ENCODE assay signal across 8 cellular contexts in genomic region chr14:64504310-64504896, GRCh38. TPM values are rescaled to one million over a fixed set of nuclear protein-coding genes. Genes with fewer than 3 reads are reported as not detected.
DNase-seq lines count a peak whose midpoint lies in the region; ATAC-seq and TF ChIP-seq lines count a peak whose summit lies in the region.

Gene ZBTB1 (plus strand): TSS chr14:64504770. CDS start chr14:64521505, 16,735 bp downstream.

- H3K9me3 Mint-ChIP-seq in nephron progenitor cell = no peaks in the 10 kb centered on the region

- peak within 1 kb of the TSS; percentile 100 for H3K27ac Mint-ChIP-seq in nephron progenitor cell

- DNase-seq in COR-L47 (lab: John Stamatoyannopoulos, UW) (peak; percentile 87), LHCN-M2 (ENCODE audit: low read depth) (peak; percentile 81), fibroblast of the aortic adventitia (ENCODE audit: low read depth) (peak; percentile 80), nephron progenitor cell (peak; percentile 80)
- peak; percentile 80 for DNase-seq in activated effector memory CD4-positive, alpha-beta T cell treated with Interleukin-2 at 50 U/mL for 16 hours
- peak; percentile 89 for DNase-seq in stimulated activated naive CD8-positive, alpha-beta T cell treated with anti-CD3 and anti-CD28 coated beads, Interleukin-15, Interleukin-2, amounts not matched to agents 100 U/mL and 50 U/mL, for 24 hours

- TF ChIP-seq POLR2A in Raji (IDR thresholded peaks at IDR 0.05; ENCODE audit: insufficient read depth, low read depth, low read length) = peak; percentile 79

- H3K4me3 Mint-ChIP-seq in nephron progenitor cell = peak within 1 kb of the TSS; percentile 91

- H3K27me3 Mint-ChIP-seq in nephron progenitor cell (ENCODE audit: low read depth, poor library complexity) = no peaks in the 10 kb centered on the region

- TF ChIP-seq CTCF in fibroblast of the aortic adventitia (IDR thresholded peaks at IDR 0.05; ENCODE audit: insufficient read depth, low read length) (no peak), nephron progenitor cell (IDR thresholded peaks at IDR 0.05) (no peak)

- H3K36me3 Mint-ChIP-seq in nephron progenitor cell (ENCODE audit: low read depth) = no peaks in the 10 kb centered on the region

- H3K4me3 ChIP-seq in fibroblast of the aortic adventitia (ENCODE audit: low read depth, low read length) = peak within 1 kb of the TSS; percentile 89

- H3K4me1 Mint-ChIP-seq in nephron progenitor cell = peaks cover 76% of the 10 kb centered on the region

- ATAC-seq in GM21529 (IDR thresholded peaks at IDR 0.05; ENCODE audit: unreplicated experiment) = peak; percentile 17
- peak; percentile 53 for ATAC-seq in stimulated activated naive CD8-positive, alpha-beta T cell treated with anti-CD3 and anti-CD28 coated beads, Interleukin-15, Interleukin-2, amounts not matched to agents 100 U/mL and 50 U/mL, for 24 hours

RNA-seq across cellular contexts. Expression of gene ZBTB1, which starts in this region (rescaled TPM):
- total RNA-seq in LHCN-M2 (2014; rRNA removed) = 51.2 and 54.2 TPM in 2 replicates
- 12.5 TPM for polyA plus RNA-seq in LHCN-M2 (2012)
- total RNA-seq in fibroblast of the aortic adventitia (ENCODE audit: low replicate concordance) = 56.5 and 76.9 TPM in 2 replicates

Comparison
In these comparisons a context has a peak if more than half of its experiments do, and no peak if none do; other contexts are left out.
1. Peak in every context shown above with its lines: DNase-seq, ATAC-seq and H3K4me3 ChIP-seq.